Comparison of ENCODE assay signal across 1 cellular context in genomic region chr22:37211853-37212173, GRCh38.
TF ChIP-seq lines count a peak whose summit lies in the region.

No MANE protein-coding gene starts in this region.

TF ChIP-seq in SK-N-SH treated with all-trans-retinoic acid at 6 μM for 48 hours, 23 proteins besides CTCF, POLR2A, EP300 and RAD21 (continued from another document):
- TF ChIP-seq CSRNP3 (CRISPR knock-in tag; IDR thresholded peaks at IDR 0.05): no peak
- TF ChIP-seq ISL1 (CRISPR knock-in tag; IDR thresholded peaks at IDR 0.05): no peak
- TF ChIP-seq ZFP3 (CRISPR knock-in tag; IDR thresholded peaks at IDR 0.05): no peak
- no peak for TF ChIP-seq ZC3H10 (CRISPR knock-in tag; IDR thresholded peaks at IDR 0.05)
- no peak for TF ChIP-seq TSHZ2 (CRISPR knock-in tag; IDR thresholded peaks at IDR 0.05)
- no peak for TF ChIP-seq RARB (CRISPR knock-in tag; IDR thresholded peaks at IDR 0.05)
- no peak for TF ChIP-seq ZNF565 (CRISPR knock-in tag; conservative IDR thresholded peaks at IDR 0.05; ENCODE audit: low read depth)
TF ChIP-seq in SK-N-SH treated with all-trans-retinoic acid at 6 μM for 48 hours: peak in this region for 0.
